ENCODE assay signal across 8 cellular contexts in genomic region chr5:96875805-96876291, GRCh38. TPM values are rescaled to one million over a fixed set of nuclear protein-coding genes. Genes with fewer than 3 reads are reported as not detected.
DNase-seq lines count a peak whose midpoint lies in the region; ATAC-seq and TF ChIP-seq lines count a peak whose summit lies in the region.

No MANE protein-coding gene starts in this region.

- intact Hi-C loops in natural killer cell (cut with micrococcal nuclease) = loop anchor here (2.0 to 5.0 kb wide), 2 partner anchors 61 to 69 kb away; partner anchors contain the start of genes ERAP1 and LNPEP

- no peaks in the 10 kb centered on the region for H3K9me3 ChIP-seq in SK-N-MC (ENCODE audit: low read depth, low read length)

- ATAC-seq in central memory CD8-positive, alpha-beta T cell (replicated peaks; ENCODE audit: extremely low read depth, poor library complexity, severe bottlenecking) = peak; percentile 66
- ATAC-seq in natural killer cell (peak; percentile 19 to 40 (median 35)), HG03520 (IDR thresholded peaks at IDR 0.05; ENCODE audit: unreplicated experiment) (no peak)

- peak overlapping the region; percentile 83 for H3K4me3 Mint-ChIP-seq in central memory CD8-positive, alpha-beta T cell
- H3K4me3 Mint-ChIP-seq in natural killer cell = peak overlapping the region; percentile 98

- H3K27ac Mint-ChIP-seq in central memory CD8-positive, alpha-beta T cell (ENCODE audit: low read depth) = peak overlapping the region; percentile 95
- peak overlapping the region; percentile 87 to 94 for H3K27ac Mint-ChIP-seq in natural killer cell

- peaks cover 17% of the 10 kb centered on the region for H3K36me3 Mint-ChIP-seq in central memory CD8-positive, alpha-beta T cell (ENCODE audit: insufficient read depth)
- H3K36me3 Mint-ChIP-seq in natural killer cell = peaks cover 9% of the 10 kb centered on the region

- DNase-seq in DMS53 treated with DMSO at 0.1 percent for 48 hours (lab: John Stamatoyannopoulos, UW; ENCODE audit: unreplicated experiment) = peak; percentile 25
- DNase-seq in HFF-Myc (ENCODE audit: extremely low read depth, low read depth) = no peak
- no peak for DNase-seq in SK-N-MC (ENCODE audit: low read depth, low spot score)
- no peak for DNase-seq in central memory CD8-positive, alpha-beta T cell (ENCODE audit: low spot score in 2 of 2)
- no peak for DNase-seq in natural killer cell
- no peak for DNase-seq in NCI-H2081 treated with DMSO at 0.1 percent for 48 hours (lab: John Stamatoyannopoulos, UW)
- no peak for DNase-seq in GOT3 (lab: John Stamatoyannopoulos, UW)

- TF ChIP-seq CTCF in HFF-Myc (IDR thresholded peaks at IDR 0.05; ENCODE audit: low read depth, low read length, missing control alignments) (no peak), natural killer cell (IDR thresholded peaks at IDR 0.05) (no peak)

- no peak overlapping the region for H3K27ac ChIP-seq in SK-N-MC

- H3K4me1 Mint-ChIP-seq in central memory CD8-positive, alpha-beta T cell = peaks cover 42% of the 10 kb centered on the region
- peaks cover 21 to 38% of the 10 kb centered on the region in 2 donors for H3K4me1 Mint-ChIP-seq in natural killer cell

- peak overlapping the region; percentile 68 for H3K9ac ChIP-seq in SK-N-MC (ENCODE audit: insufficient read length)

- no peaks in the 10 kb centered on the region for H3K9me3 Mint-ChIP-seq in central memory CD8-positive, alpha-beta T cell
- H3K9me3 Mint-ChIP-seq in natural killer cell = no peaks in the 10 kb centered on the region

- no peaks in the 10 kb centered on the region for H3K27me3 Mint-ChIP-seq in central memory CD8-positive, alpha-beta T cell
- H3K27me3 Mint-ChIP-seq in natural killer cell (ENCODE audit: low read depth in 2 of 2) = peaks cover 0 to 4% of the 10 kb centered on the region in 2 donors

- no peaks in the 10 kb centered on the region for H3K36me3 ChIP-seq in SK-N-MC (ENCODE audit: insufficient read depth, low read length)

- peak overlapping the region; percentile 49 for H3K4me3 ChIP-seq in HFF-Myc (replicated peaks; ENCODE audit: low read depth, low read length)
- H3K4me3 ChIP-seq in SK-N-MC = peak overlapping the region; percentile 73

RNA-seq across cellular contexts. Expression of gene ERAP2, which starts 0.5 kb away (rescaled TPM):
- 10 to 100 TPM; 41.5 to 81.8 (median 79.2) TPM for total RNA-seq in natural killer cell
